9 cellular contexts compared by ENCODE assay signal in genomic region chr16:54927125-54928015, GRCh38. TPM values are rescaled to one million over a fixed set of nuclear protein-coding genes. Genes with fewer than 3 reads are reported as not detected.
DNase-seq lines count a peak whose midpoint lies in the region; TF ChIP-seq lines count a peak whose summit lies in the region.
"Had no signal": no experiment of that assay in that cellular context is flagged by ENCODE, and none has a peak within 500 bp of the region (broad histone marks: within the 10 kb centered on the region; RNA-seq: fewer than 3 reads in every experiment).

No MANE protein-coding gene starts in this region.

- H3K27ac ChIP-seq in BLaER1 (no peak overlapping the region), uterus (peak overlapping the region in 1 of 2 donors; percentile 60)

- H4K20me1 ChIP-seq in BLaER1: peaks cover 67% of the 10 kb centered on the region

- no peak for DNase-seq in activated T-helper 1 cell treated with anti-CD3 and anti-CD28 coated beads, Interleukin-12 subunit alpha, Interleukin-12 subunit beta, Interleukin-2, Interleukin-4 antibody, amounts not matched to agents 30 ng/mL and 10 ng/mL and 1 ng/mL, durations not matched to agents 14 hours and 24 hours and 36 hours (ENCODE audit: low spot score)
- DNase-seq in medulla oblongata (ENCODE audit: extremely low spot score) (peak; percentile 46), HK-2 (ENCODE audit: unreplicated experiment) (no peak), ecto neural progenitor cell (ENCODE audit: low spot score) (no peak), uterus (no peak)
- no peak for DNase-seq in activated CD4-positive, alpha-beta T cell treated with anti-CD3 and anti-CD28 coated beads, Interleukin-2, amount 50 U/mL, for 4 hours
- DNase-seq: HCEC 1CT had no signal

- H3K9ac ChIP-seq in BLaER1: peak overlapping the region; percentile 64; the same call in 1 of the 2 replicates

- H3K36me3 Mint-ChIP-seq in IgD-negative memory B cell: peaks cover 5% of the 10 kb centered on the region
- H3K36me3 Mint-ChIP-seq in activated T-helper 1 cell treated with anti-CD3 and anti-CD28 coated beads, Interleukin-12 subunit alpha, Interleukin-12 subunit beta, Interleukin-2, Interleukin-4 antibody, amounts not matched to agents 30 ng/mL and 10 ng/mL and 1 ng/mL, durations not matched to agents 14 hours and 24 hours and 36 hours (ENCODE audit: low read depth): peaks cover 5% of the 10 kb centered on the region

- H3K9me3 Mint-ChIP-seq in IgD-negative memory B cell: peaks cover 4 to 16% (median 6%) of the 10 kb centered on the region in 3 donors
- H3K9me3 Mint-ChIP-seq in activated T-helper 1 cell treated with anti-CD3 and anti-CD28 coated beads, Interleukin-12 subunit alpha, Interleukin-12 subunit beta, Interleukin-2, Interleukin-4 antibody, amounts not matched to agents 30 ng/mL and 10 ng/mL and 1 ng/mL, durations not matched to agents 14 hours and 24 hours and 36 hours: peaks cover 17% of the 10 kb centered on the region

- no peak for TF ChIP-seq POLR2A in uterus (IDR thresholded peaks at IDR 0.05)

- peaks cover 26% of the 10 kb centered on the region for H3K4me1 ChIP-seq in BLaER1
- H3K4me1 ChIP-seq in uterus: no peaks in the 10 kb centered on the region

- H3K27me3 ChIP-seq in BLaER1 (peaks cover 68% of the 10 kb centered on the region), uterus (peaks cover 3 to 50% of the 10 kb centered on the region in 2 donors)

- intact Hi-C loops in activated T-helper 1 cell treated with anti-CD3 and anti-CD28 coated beads, Interleukin-12 subunit alpha, Interleukin-12 subunit beta, Interleukin-2, Interleukin-4 antibody, amounts not matched to agents 30 ng/mL and 10 ng/mL and 1 ng/mL, durations not matched to agents 14 hours and 24 hours and 36 hours (cut with micrococcal nuclease): loop anchor here (2.0 to 5.0 kb wide), 3 partner anchors 645 to 1035 kb away; no protein-coding TSS in a partner anchor
- intact Hi-C loops in uterus (cut with DNase I; ENCODE audit: low total_unique reads): no loop called here

- peaks cover 43% of the 10 kb centered on the region for H3K27me3 Mint-ChIP-seq in IgD-negative memory B cell
- peaks cover 62% of the 10 kb centered on the region for H3K27me3 Mint-ChIP-seq in activated T-helper 1 cell treated with anti-CD3 and anti-CD28 coated beads, Interleukin-12 subunit alpha, Interleukin-12 subunit beta, Interleukin-2, Interleukin-4 antibody, amounts not matched to agents 30 ng/mL and 10 ng/mL and 1 ng/mL, durations not matched to agents 14 hours and 24 hours and 36 hours (ENCODE audit: insufficient read depth)

- no peak for TF ChIP-seq CTCF in uterus (IDR thresholded peaks at IDR 0.05)

- peak overlapping the region; percentile 1 to 84 (median 27) for H3K27ac Mint-ChIP-seq in IgD-negative memory B cell
- H3K27ac Mint-ChIP-seq in activated T-helper 1 cell treated with anti-CD3 and anti-CD28 coated beads, Interleukin-12 subunit alpha, Interleukin-12 subunit beta, Interleukin-2, Interleukin-4 antibody, amounts not matched to agents 30 ng/mL and 10 ng/mL and 1 ng/mL, durations not matched to agents 14 hours and 24 hours and 36 hours: no peak overlapping the region

- H3K4me1 Mint-ChIP-seq in IgD-negative memory B cell: peaks cover 13 to 17% (median 15%) of the 10 kb centered on the region in 3 donors
- peaks cover 21% of the 10 kb centered on the region for H3K4me1 Mint-ChIP-seq in activated T-helper 1 cell treated with anti-CD3 and anti-CD28 coated beads, Interleukin-12 subunit alpha, Interleukin-12 subunit beta, Interleukin-2, Interleukin-4 antibody, amounts not matched to agents 30 ng/mL and 10 ng/mL and 1 ng/mL, durations not matched to agents 14 hours and 24 hours and 36 hours (ENCODE audit: low read depth)

- H3K4me3 ChIP-seq in BLaER1 (peak overlapping the region; percentile 86), uterus (peak overlapping the region in 1 of 2 donors; percentile 70)

- H3K36me3 ChIP-seq in BLaER1 (no peaks in the 10 kb centered on the region), uterus (no peaks in the 10 kb centered on the region)

- peaks cover 6% of the 10 kb centered on the region for H3K9me3 ChIP-seq in BLaER1
- H3K9me3 ChIP-seq in uterus: no peaks in the 10 kb centered on the region

- H3K4me3 Mint-ChIP-seq in IgD-negative memory B cell: peak overlapping the region; percentile 43 to 96 (median 87)
- H3K4me3 Mint-ChIP-seq in activated T-helper 1 cell treated with anti-CD3 and anti-CD28 coated beads, Interleukin-12 subunit alpha, Interleukin-12 subunit beta, Interleukin-2, Interleukin-4 antibody, amounts not matched to agents 30 ng/mL and 10 ng/mL and 1 ng/mL, durations not matched to agents 14 hours and 24 hours and 36 hours: peak overlapping the region; percentile 85

- peak overlapping the region; percentile 87 for H3K4me2 ChIP-seq in BLaER1

RNA-seq across cellular contexts. Expression of gene IRX5, which starts 3.3 kb away (rescaled TPM):
- not detected for polyA plus RNA-seq in IgD-negative memory B cell
- total RNA-seq in activated T-helper 1 cell treated with anti-CD3 and anti-CD28 coated beads, Interleukin-12 subunit alpha, Interleukin-12 subunit beta, Interleukin-2, Interleukin-4 antibody, amounts not matched to agents 30 ng/mL and 10 ng/mL and 1 ng/mL, durations not matched to agents 14 hours and 24 hours and 36 hours: 0.16 and 0.20 TPM in 2 replicates
- under 1 TPM in 2 of 4 donors, not detected in 2; 0.49 to 0.62 TPM for total RNA-seq in uterus
